ENCODE assay signal across 3 cellular contexts in the genomic region with DNA sequence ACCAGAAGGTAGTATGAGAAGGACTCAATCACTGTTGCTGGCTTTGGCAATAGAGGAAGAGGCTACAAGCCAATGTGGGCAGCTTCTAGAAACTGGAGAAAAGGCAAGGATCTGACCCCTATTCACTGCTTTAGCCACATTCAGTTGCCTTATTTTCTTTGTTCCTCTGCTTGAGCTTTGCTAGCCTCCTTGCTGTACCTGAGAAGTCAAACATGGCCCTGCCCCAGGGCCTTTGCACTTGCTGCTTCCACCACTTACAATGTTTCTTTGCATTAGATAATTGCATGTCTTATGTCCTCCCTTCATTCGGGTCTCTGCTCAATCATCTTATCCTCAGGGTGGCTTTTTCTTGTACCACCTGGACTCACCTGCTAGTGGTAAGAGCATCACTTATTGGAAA.
A peak's percentile ranks its signal among the peaks of the same experiment; 100 is the strongest.
TF ChIP-seq lines count a peak whose summit lies in the region.

No MANE protein-coding gene starts in this region.

TF ChIP-seq in HEK293, 187 proteins besides CTCF, POLR2A, EP300 and RAD21:
- TF ChIP-seq ZNF140 (tag by site-specific recombination; IDR thresholded peaks at IDR 0.05) (no peak), EGR2 (tag by site-specific recombination; IDR thresholded peaks at IDR 0.05; ENCODE audit: low read depth) (no peak), ZNF350 (tag by site-specific recombination; IDR thresholded peaks at IDR 0.05) (no peak), ZEB2 (tag by site-specific recombination; IDR thresholded peaks at IDR 0.05) (no peak), ZNF2 (tag by site-specific recombination; IDR thresholded peaks at IDR 0.05) (no peak), ZNF366 (tag by site-specific recombination; conservative IDR thresholded peaks at IDR 0.05) (no peak), ZNF843 (tag by site-specific recombination; IDR thresholded peaks at IDR 0.05) (no peak), ZNF623 (tag by site-specific recombination; IDR thresholded peaks at IDR 0.05) (peak; percentile 60), ZNF670 (tag by site-specific recombination; IDR thresholded peaks at IDR 0.05; ENCODE audit: low read depth) (no peak)

TF ChIP-seq in WTC11, 78 proteins besides CTCF, POLR2A, EP300 and RAD21:
- peak; percentile 86 for TF ChIP-seq GTF2I (CRISPR knock-in tag; conservative IDR thresholded peaks at IDR 0.05)
- no peak for TF ChIP-seq JUN (CRISPR knock-in tag; IDR thresholded peaks at IDR 0.05)

TF ChIP-seq in H1, 55 proteins besides CTCF, POLR2A, EP300 and RAD21:
- no peak for TF ChIP-seq RXRA (IDR thresholded peaks at IDR 0.05; ENCODE audit: insufficient read depth, low read depth, low read length)
- peak in 1 of 2 experiments; percentile 57; a peak in 1 of 4 replicates for TF ChIP-seq HDAC2 (IDR thresholded peaks at IDR 0.05; ENCODE audit: borderline replicate concordance in 1 of 2, low read depth in 2 of 2, low read length in 2 of 2)
- peak; percentile 94 for TF ChIP-seq KDM1A (IDR thresholded peaks at IDR 0.05; ENCODE audit: borderline replicate concordance, low read length)
